Comparison of ENCODE assay signal across 9 cellular contexts in the genomic region with DNA sequence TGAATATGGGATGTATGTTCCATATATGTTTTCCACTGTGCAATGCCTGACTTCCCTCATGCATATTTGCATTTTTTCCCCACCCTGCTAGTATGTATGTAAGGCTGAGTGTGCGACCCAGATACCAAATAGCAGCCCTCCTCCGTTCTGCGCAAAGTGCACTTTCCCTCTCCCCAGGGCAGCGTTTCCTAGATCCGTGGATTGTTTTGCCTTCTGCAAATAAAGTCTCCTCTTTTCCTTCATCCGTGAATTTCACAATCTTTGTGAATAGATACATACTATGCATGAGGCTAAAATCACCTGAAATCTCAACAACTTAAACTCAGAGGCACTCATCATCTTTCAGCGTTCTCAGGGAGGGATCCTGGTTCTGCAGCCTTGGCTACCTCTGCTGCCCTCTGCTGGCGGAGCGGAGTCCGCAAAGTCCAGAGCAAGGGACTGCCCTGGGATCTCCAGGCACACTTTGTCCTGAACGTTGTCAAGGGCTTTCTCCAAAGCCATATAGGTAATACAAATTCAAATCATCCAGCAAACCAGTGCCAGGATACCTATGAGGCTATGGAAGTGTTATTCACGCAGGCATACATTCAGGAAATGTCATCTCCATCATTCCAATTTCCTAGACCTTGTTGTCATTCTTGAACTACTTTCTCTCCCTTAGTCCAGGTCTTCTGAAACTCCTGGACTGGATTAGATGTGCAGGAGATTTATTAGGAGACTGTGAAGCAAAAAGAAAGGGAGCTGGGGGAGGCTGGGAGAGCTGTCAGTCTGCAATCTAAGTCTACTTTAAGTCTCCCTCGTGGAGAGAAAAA.
A peak's percentile ranks its signal among the peaks of the same experiment; 100 is the strongest.
DNase-seq lines count a peak whose midpoint lies in the region; ATAC-seq, FAIRE-seq and TF ChIP-seq lines count a peak whose summit lies in the region.
"Had no signal": no experiment of that assay in that cellular context is flagged by ENCODE, and none has a peak within 500 bp of the region (broad histone marks: within the 10 kb centered on the region; RNA-seq: fewer than 3 reads in every experiment).

No MANE protein-coding gene starts in this region.

- DNase-seq in COLO829 (ENCODE audit: low spot score) (peak; percentile 74), GM19239 (ENCODE audit: insufficient read length, low spot score) (peak; percentile 70), OCI-M1 (lab: John Stamatoyannopoulos, UW) (peak; percentile 76), fibroblast of pulmonary artery (ENCODE audit: low read depth) (peak; percentile 73), non-pigmented ciliary epithelial cell (ENCODE audit: low read depth) (peak; percentile 23), substantia nigra (lab: John Stamatoyannopoulos, UW) (peak in 48 of 49 donors; percentile 1 to 86 (median 58))
- DNase-seq in activated T-cell treated with anti-CD3 and anti-CD28 coated beads, Interleukin-2, amount 50 U/mL, for 24 hours, result peak; percentile 86

- no peak overlapping the region for H3K27ac ChIP-seq in substantia nigra (ENCODE audit: low read depth, low read length, poor library complexity, severe bottlenecking)

- H3K4me1 Mint-ChIP-seq in activated T-cell treated with anti-CD3 and anti-CD28 coated beads, Interleukin-2, amount 50 U/mL, for 24 hours (ENCODE audit: low read depth), result no peaks in the 10 kb centered on the region

- H3K4me3 ChIP-seq in fibroblast of pulmonary artery (replicated peaks; ENCODE audit: low read depth, low read length), result no peak overlapping the region

- TF ChIP-seq CTCF in fibroblast of pulmonary artery (IDR thresholded peaks at IDR 0.05; ENCODE audit: low read length, missing control alignments), result no peak

- H3K27ac Mint-ChIP-seq in activated T-cell treated with anti-CD3 and anti-CD28 coated beads, Interleukin-2, amount 50 U/mL, for 24 hours, result no peak overlapping the region
- H3K27ac Mint-ChIP-seq: dendritic cell treated with granulocyte-macrophage colony-stimulating factor and Interleukin-4, amounts not matched to agents 40 ng/mL and 50 ng/mL, for 4 days had no signal

- FAIRE-seq in GM19239 (lab: Jason Lieb, UNC), result peak; percentile 97

- no peaks in the 10 kb centered on the region for H3K9me3 Mint-ChIP-seq in activated T-cell treated with anti-CD3 and anti-CD28 coated beads, Interleukin-2, amount 50 U/mL, for 24 hours
- H3K9me3 Mint-ChIP-seq: dendritic cell treated with granulocyte-macrophage colony-stimulating factor and Interleukin-4, amounts not matched to agents 40 ng/mL and 50 ng/mL, for 4 days had no signal

- H3K4me3 Mint-ChIP-seq in activated T-cell treated with anti-CD3 and anti-CD28 coated beads, Interleukin-2, amount 50 U/mL, for 24 hours, result no peak overlapping the region
- H3K4me3 Mint-ChIP-seq: dendritic cell treated with granulocyte-macrophage colony-stimulating factor and Interleukin-4, amounts not matched to agents 40 ng/mL and 50 ng/mL, for 4 days had no signal

- no peaks in the 10 kb centered on the region for H3K27me3 Mint-ChIP-seq in activated T-cell treated with anti-CD3 and anti-CD28 coated beads, Interleukin-2, amount 50 U/mL, for 24 hours
- H3K27me3 Mint-ChIP-seq: dendritic cell treated with granulocyte-macrophage colony-stimulating factor and Interleukin-4, amounts not matched to agents 40 ng/mL and 50 ng/mL, for 4 days had no signal

- peak; percentile 94 for ATAC-seq in HG03432 (IDR thresholded peaks at IDR 0.05; ENCODE audit: unreplicated experiment)

- no peaks in the 10 kb centered on the region for H3K36me3 Mint-ChIP-seq in activated T-cell treated with anti-CD3 and anti-CD28 coated beads, Interleukin-2, amount 50 U/mL, for 24 hours (ENCODE audit: low read depth)

Comparison
In these comparisons a context has a peak if more than half of its experiments do, and no peak if none do; other contexts are left out.
1. DNase-seq: peak in every context shown above with its lines; median percentile 86 in activated T-cell treated with anti-CD3 and anti-CD28 coated beads, Interleukin-2, amount 50 U/mL, for 24 hours; 76 in OCI-M1; 74 in COLO829; 73 in fibroblast of pulmonary artery; 70 in GM19239; 58 in substantia nigra; 23 in non-pigmented ciliary epithelial cell.